1 cellular context compared by ENCODE assay signal in the genomic region with DNA sequence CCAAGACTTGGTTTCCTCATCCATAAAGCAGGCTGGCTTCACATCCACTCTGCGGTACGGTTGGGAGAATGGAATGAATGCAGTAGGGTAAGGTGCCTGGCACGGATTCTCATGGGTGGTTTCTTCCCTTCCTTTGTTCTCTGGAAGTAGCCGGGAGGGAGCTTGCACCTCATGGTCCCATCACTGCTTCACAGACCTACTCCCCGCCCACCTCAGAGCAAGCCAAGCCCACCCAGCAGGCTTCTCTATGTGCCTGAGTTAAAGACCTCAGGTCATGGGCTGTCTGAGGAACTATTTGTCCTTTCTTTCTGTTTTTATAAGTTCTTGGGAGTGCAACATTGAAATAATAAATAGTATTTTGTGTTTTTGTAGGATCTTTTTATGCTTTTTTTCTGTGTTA.
TF ChIP-seq lines count a peak whose summit lies in the region.

No MANE protein-coding gene starts in this region.

TF ChIP-seq in GM23338, 12 proteins besides CTCF, POLR2A, EP300 and RAD21 (continued from another document):
- TF ChIP-seq POLR2AphosphoS5 (IDR thresholded peaks at IDR 0.05; ENCODE audit: low read depth): no peak
- no peak for TF ChIP-seq EZH2 (IDR thresholded peaks at IDR 0.05; ENCODE audit: low read depth, unreplicated experiment)
